Comparison of ENCODE assay signal across 23 cellular contexts in genomic region chr1:164473544-164473943, GRCh38.
DNase-seq lines count a peak whose midpoint lies in the region; ATAC-seq, FAIRE-seq and TF ChIP-seq lines count a peak whose summit lies in the region.
"Had no signal": no experiment of that assay in that cellular context is flagged by ENCODE, and none has a peak within 500 bp of the region (broad histone marks: within the 10 kb centered on the region; RNA-seq: fewer than 3 reads in every experiment).

No MANE protein-coding gene starts in this region.

- H3K9ac ChIP-seq in HCT116 (ENCODE audit: low read length) (no peak overlapping the region), trophoblast cell (ENCODE audit: low read length) (no peak overlapping the region)
- H3K9ac ChIP-seq: GM23248, SK-N-SH had no signal

- RAD21 ChIA-PET in HCT116 (lab: Charles Lee; ENCODE audit: low non-redundant PET in 1 of 2, low total read pairs in 2 of 2, uncharacterized antibody in 2 of 2, unreplicated experiment in 2 of 2), result no interaction called here

- H3K18ac ChIP-seq in trophoblast cell (ENCODE audit: low read length), result no peak overlapping the region

- no peak for TF ChIP-seq POLR2A in HCT116 (IDR thresholded peaks at IDR 0.05; ENCODE audit: borderline replicate concordance, extremely low read depth, insufficient read depth, insufficient read length)

- no peak overlapping the region for H2BK120ac ChIP-seq in trophoblast cell (ENCODE audit: insufficient read depth, low read length, poor library complexity)

- no peaks in the 10 kb centered on the region for H3K9me2 ChIP-seq in HCT116 (ENCODE audit: insufficient read depth)
- H3K9me2 ChIP-seq: SK-N-SH had no signal

- no peak overlapping the region for H4K8ac ChIP-seq in trophoblast cell (ENCODE audit: low read depth, low read length)

- H3K27ac Mint-ChIP-seq in activated naive CD4-positive, alpha-beta T cell treated with anti-CD3 and anti-CD28 coated beads, Interleukin-2, amount 10 ng/mL, durations not matched to agents 7 days and 5 days, result no peak overlapping the region
- H3K27ac Mint-ChIP-seq: CD8-positive, alpha-beta memory T cell had no signal

- intact Hi-C loops in HCT116 (cut with micrococcal nuclease), result no loop called here
- intact Hi-C loops in left colon (cut with DNase I, micrococcal nuclease), result no loop called here

- H3K9me3 ChIP-seq in HCT116 (ENCODE audit: control insufficient read depth in 1 of 2, insufficient read depth in 1 of 2, low read depth in 1 of 2, low read length in 2 of 2), result no peaks in the 10 kb centered on the region
- no peaks in the 10 kb centered on the region for H3K9me3 ChIP-seq in trophoblast cell (ENCODE audit: insufficient read depth, low read depth, low read length)
- H3K9me3 ChIP-seq: SK-N-SH had no signal

- no peak overlapping the region for H2AK5ac ChIP-seq in trophoblast cell (ENCODE audit: low read length)

- H3K4ac ChIP-seq in trophoblast cell (ENCODE audit: low read depth, low read length), result no peak overlapping the region

- DNase-seq in HCT116 (ENCODE audit: low read depth, low spot score) (no peak), HuH-7.5 (ENCODE audit: low spot score) (peak; percentile 4), bronchial epithelial cell (ENCODE audit: low read depth) (peak; percentile 84), left colon (no peak), activated T-cell treated with anti-CD3 and anti-CD28 coated beads for 4 hours (no peak), trophoblast cell (no peak)
- no peak for DNase-seq in activated naive CD4-positive, alpha-beta T cell treated with anti-CD3 and anti-CD28 coated beads, Interleukin-2, amount 10 ng/mL, durations not matched to agents 7 days and 5 days
- DNase-seq: CD8-positive, alpha-beta memory T cell; DMS 273 treated with DMSO at 0.1 percent for 48 hours; GDM1; GM23248; HCEC 1CT; MV-4-11; NCI-H1417; NCI-H187 treated with DMSO at 0.1 percent for 48 hours; NCI-H2171; NCI-H446 treated with DMSO at 0.1 percent for 48 hours; NCI-H82; SHP77; SK-N-SH had no signal

- no peak overlapping the region for H3K27ac ChIP-seq in HCT116 (ENCODE audit: low read depth, low read length)
- H3K27ac ChIP-seq in trophoblast cell (ENCODE audit: low read depth, low read length), result no peak overlapping the region
- H3K27ac ChIP-seq: GM23248, HL-60 had no signal

- H3K79me2 ChIP-seq in HCT116 (ENCODE audit: insufficient read depth, low read length) (no peaks in the 10 kb centered on the region), trophoblast cell (ENCODE audit: control insufficient read depth, insufficient read depth, low read length, poor library complexity) (no peaks in the 10 kb centered on the region)

- no peaks in the 10 kb centered on the region for H3K4me1 Mint-ChIP-seq in activated naive CD4-positive, alpha-beta T cell treated with anti-CD3 and anti-CD28 coated beads, Interleukin-2, amount 10 ng/mL, durations not matched to agents 7 days and 5 days
- H3K4me1 Mint-ChIP-seq: CD8-positive, alpha-beta memory T cell had no signal

- no peak overlapping the region for H2BK5ac ChIP-seq in trophoblast cell (ENCODE audit: low read depth, low read length, poor library complexity)

- CTCF ChIA-PET in HCT116 (lab: Charles Lee), result no interaction called here
- CTCF ChIA-PET in activated naive CD4-positive, alpha-beta T cell treated with anti-CD3 and anti-CD28 coated beads, Interleukin-2, amount 10 ng/mL, durations not matched to agents 7 days and 5 days (lab: Charles Lee), result interaction anchor here (0.6 kb wide), 1 partner anchor 1256 kb away, joined by 3 read pairs; no protein-coding TSS in a partner anchor

- H3K27me3 ChIP-seq in HCT116 (ENCODE audit: insufficient read depth, low read length) (no peaks in the 10 kb centered on the region), bronchial epithelial cell (ENCODE audit: control insufficient read depth, insufficient read depth, low read length) (no peaks in the 10 kb centered on the region), trophoblast cell (ENCODE audit: insufficient read depth, low read length) (no peaks in the 10 kb centered on the region)

- no peak overlapping the region for H4K12ac ChIP-seq in trophoblast cell (ENCODE audit: low read depth, low read length)

- ATAC-seq in HCT116, result no peak
- peak; percentile 85 for ATAC-seq in left colon
- ATAC-seq: GM12878 had no signal

- no peaks in the 10 kb centered on the region for H3K79me1 ChIP-seq in trophoblast cell (ENCODE audit: low read length)

- BruUV-seq in HCT116 (replicated peaks; lab: Mats Ljungman, UMichigan), result no TSS peak

- POLR2A ChIA-PET in HCT116 (lab: Charles Lee), result no interaction called here

- H3K36me3 Mint-ChIP-seq in activated naive CD4-positive, alpha-beta T cell treated with anti-CD3 and anti-CD28 coated beads, Interleukin-2, amount 10 ng/mL, durations not matched to agents 7 days and 5 days, result no peaks in the 10 kb centered on the region
- H3K36me3 Mint-ChIP-seq: CD8-positive, alpha-beta memory T cell had no signal

- H3K9me3 Mint-ChIP-seq in activated naive CD4-positive, alpha-beta T cell treated with anti-CD3 and anti-CD28 coated beads, Interleukin-2, amount 10 ng/mL, durations not matched to agents 7 days and 5 days, result peaks cover 10% of the 10 kb centered on the region

- TF ChIP-seq RAD21 in HCT116 (IDR thresholded peaks at IDR 0.05; ENCODE audit: low read depth), result no peak

- H4K20me1 ChIP-seq in HCT116 (ENCODE audit: insufficient read depth), result no peaks in the 10 kb centered on the region

- H3K4me2 ChIP-seq in HCT116 (ENCODE audit: low read length) (no peak overlapping the region), trophoblast cell (ENCODE audit: low read length) (no peak overlapping the region)
- H3K4me2 ChIP-seq: SK-N-SH had no signal

- H3K23ac ChIP-seq in trophoblast cell (ENCODE audit: low read length), result no peak overlapping the region

- no peak for FAIRE-seq in bronchial epithelial cell (lab: Jason Lieb, UNC)
- FAIRE-seq: GM12878, GM18507 had no signal

- H2AFZ ChIP-seq in HCT116 (ENCODE audit: low read depth, low read length, poor library complexity, severe bottlenecking), result no peak overlapping the region
- no peak overlapping the region for H2AFZ ChIP-seq in trophoblast cell (ENCODE audit: insufficient read depth, low read length, poor library complexity)
- H2AFZ ChIP-seq: GM23248 had no signal

- no peak overlapping the region for H2BK12ac ChIP-seq in trophoblast cell (ENCODE audit: low read length)

- H3K4me3 ChIP-seq in HCT116 (replicated peaks in 1 of 2; ENCODE audit: low read depth in 1 of 2, low read length in 2 of 2) (no peak overlapping the region), bronchial epithelial cell (ENCODE audit: low read depth, low read length) (no peak overlapping the region), trophoblast cell (ENCODE audit: low read depth, low read length) (no peak overlapping the region)
- H3K4me3 ChIP-seq: GM12878, GM23248 had no signal

- no peak overlapping the region for H3K14ac ChIP-seq in trophoblast cell (ENCODE audit: low read length)

- TF ChIP-seq CTCF in HCT116 (IDR thresholded peaks at IDR 0.05 in 2 of 3, conservative IDR thresholded peaks at IDR 0.05 in 1 of 3; ENCODE audit: borderline replicate concordance in 1 of 3, insufficient read depth in 1 of 3, low read depth in 2 of 3, low read length in 2 of 3) (no peak), bronchial epithelial cell (IDR thresholded peaks at IDR 0.05; ENCODE audit: insufficient read depth, low read length, severe bottlenecking) (no peak)

- H3K4me3 Mint-ChIP-seq in activated naive CD4-positive, alpha-beta T cell treated with anti-CD3 and anti-CD28 coated beads, Interleukin-2, amount 10 ng/mL, durations not matched to agents 7 days and 5 days, result no peak overlapping the region
- H3K4me3 Mint-ChIP-seq: CD8-positive, alpha-beta memory T cell had no signal

- H3K27me3 Mint-ChIP-seq in activated naive CD4-positive, alpha-beta T cell treated with anti-CD3 and anti-CD28 coated beads, Interleukin-2, amount 10 ng/mL, durations not matched to agents 7 days and 5 days, result no peaks in the 10 kb centered on the region

- H3K36me3 ChIP-seq in HCT116 (ENCODE audit: control insufficient read depth in 1 of 2, insufficient read depth in 2 of 2, low read length in 2 of 2), result no peaks in the 10 kb centered on the region
- no peaks in the 10 kb centered on the region for H3K36me3 ChIP-seq in bronchial epithelial cell (ENCODE audit: control insufficient read depth, insufficient read depth, low read length)
- H3K36me3 ChIP-seq in trophoblast cell (ENCODE audit: control insufficient read depth in 1 of 2, insufficient read depth in 2 of 2, low read length in 2 of 2), result no peaks in the 10 kb centered on the region

- H4K91ac ChIP-seq in trophoblast cell (ENCODE audit: low read depth, low read length), result no peak overlapping the region

- WGBS in trophoblast cell (ENCODE audit: extremely low coverage, insufficient coverage, insufficient read length), result no CpG with 5 or more reads among the region's 3 CpGs

- H3K4me1 ChIP-seq in HCT116 (ENCODE audit: control insufficient read depth in 1 of 2, insufficient read depth in 2 of 2, low read length in 2 of 2) (no peaks in the 10 kb centered on the region), trophoblast cell (ENCODE audit: control insufficient read depth in 1 of 2, insufficient read depth in 2 of 2, low read length in 2 of 2) (peaks cover 0 to 2% of the 10 kb centered on the region in 2 experiments)

TF ChIP-seq in HCT116, 20 proteins besides CTCF, POLR2A, EP300 and RAD21 (continues in another document):
- TF ChIP-seq SRF (IDR thresholded peaks at IDR 0.05; ENCODE audit: low read depth) (no peak), REST (IDR thresholded peaks at IDR 0.05; ENCODE audit: low read depth) (no peak)

Comparison
In these comparisons a context has a peak if more than half of its experiments do, and no peak if none do; other contexts are left out.
1. DNase-seq: peak in HuH-7.5 (single experiment) and bronchial epithelial cell (single experiment); none in HCT116 (single experiment), left colon (0 of 2), activated T-cell treated with anti-CD3 and anti-CD28 coated beads for 4 hours (single experiment), activated naive CD4-positive, alpha-beta T cell treated with anti-CD3 and anti-CD28 coated beads, Interleukin-2, amount 10 ng/mL, durations not matched to agents 7 days and 5 days (single experiment) and trophoblast cell (0 of 2).